ENCODE assay signal across 13 cellular contexts in genomic region chr3:129005526-129006303, GRCh38. TPM values are rescaled to one million over a fixed set of nuclear protein-coding genes. Genes with fewer than 3 reads are reported as not detected.
DNase-seq lines count a peak whose midpoint lies in the region; ATAC-seq and TF ChIP-seq lines count a peak whose summit lies in the region.
"Had no signal": no experiment of that assay in that cellular context is flagged by ENCODE, and none has a peak within 500 bp of the region (broad histone marks: within the 10 kb centered on the region; RNA-seq: fewer than 3 reads in every experiment).

No MANE protein-coding gene starts in this region.

- no peak overlapping the region for H3K4me3 Mint-ChIP-seq in activated naive CD4-positive, alpha-beta T cell treated with anti-CD3 and anti-CD28 coated beads, Interleukin-2, amount 50 U/mL, for 24 hours
- H3K4me3 Mint-ChIP-seq: stimulated activated naive CD8-positive, alpha-beta T cell treated with anti-CD3 and anti-CD28 coated beads, Interleukin-15, Interleukin-2, amounts not matched to agents 100 ng/mL and 50 ng/mL, for 24 hours had no signal

- 95% methylated on average over 4 of the region's 4 CpGs for WGBS in right cardiac atrium
- 87 to 90% methylated on average over 4 of the region's 4 CpGs for WGBS in thyroid gland, 2 donors

- peak overlapping the region; percentile 64 for H3K27ac Mint-ChIP-seq in activated naive CD4-positive, alpha-beta T cell treated with anti-CD3 and anti-CD28 coated beads, Interleukin-2, amount 50 U/mL, for 24 hours
- H3K27ac Mint-ChIP-seq: IgD-negative memory B cell; stimulated activated naive CD8-positive, alpha-beta T cell treated with anti-CD3 and anti-CD28 coated beads, Interleukin-15, Interleukin-2, amounts not matched to agents 100 ng/mL and 50 ng/mL, for 24 hours had no signal

- no peak overlapping the region for H3K4me3 ChIP-seq in right cardiac atrium (ENCODE audit: low read length)
- H3K4me3 ChIP-seq in thyroid gland (replicated peaks in 1 of 3): no peak overlapping the region
- no peak overlapping the region for H3K4me3 ChIP-seq in HAP-1

- no peaks in the 10 kb centered on the region for H3K36me3 ChIP-seq in thyroid gland
- no peaks in the 10 kb centered on the region for H3K36me3 ChIP-seq in HAP-1 (replicated peaks)

- H3K36me3 Mint-ChIP-seq in activated naive CD4-positive, alpha-beta T cell treated with anti-CD3 and anti-CD28 coated beads, Interleukin-2, amount 50 U/mL, for 24 hours: peaks cover 2% of the 10 kb centered on the region

- H3K27ac ChIP-seq in right cardiac atrium (ENCODE audit: low read length): peak overlapping the region; percentile 15
- peak overlapping the region in 2 of 3 donors; percentile 1 to 36 for H3K27ac ChIP-seq in thyroid gland

- H3K27me3 Mint-ChIP-seq in activated naive CD4-positive, alpha-beta T cell treated with anti-CD3 and anti-CD28 coated beads, Interleukin-2, amount 50 U/mL, for 24 hours: peaks cover 12% of the 10 kb centered on the region

- TF ChIP-seq CTCF in thyroid gland (IDR thresholded peaks at IDR 0.05): no peak

- TF ChIP-seq POLR2A in thyroid gland (IDR thresholded peaks at IDR 0.05): no peak

- DNase-seq in activated naive CD4-positive, alpha-beta T cell (lab: John Stamatoyannopoulos, UW): no peak
- DNase-seq in RPMI8226: peak; percentile 31
- peak in 2 of 3 donors; percentile 73 to 80 for DNase-seq in right cardiac atrium
- DNase-seq in thyroid gland: peak; percentile 62 to 66
- no peak for DNase-seq in glomerular visceral epithelial cell (ENCODE audit: extremely low spot score)
- no peak for DNase-seq in HAP-1 (ENCODE audit: low spot score in 2 of 2)
- DNase-seq: cortex of kidney had no signal

- peaks cover 35% of the 10 kb centered on the region for H3K4me1 Mint-ChIP-seq in activated naive CD4-positive, alpha-beta T cell treated with anti-CD3 and anti-CD28 coated beads, Interleukin-2, amount 50 U/mL, for 24 hours

- no peaks in the 10 kb centered on the region for H3K9me3 ChIP-seq in right cardiac atrium (ENCODE audit: control insufficient read depth, low read length)
- no peaks in the 10 kb centered on the region for H3K9me3 ChIP-seq in thyroid gland
- H3K9me3 ChIP-seq in HAP-1: no peaks in the 10 kb centered on the region

- H3K4me1 ChIP-seq in right cardiac atrium (ENCODE audit: control insufficient read depth, insufficient read depth, low read length) (no peaks in the 10 kb centered on the region), thyroid gland (peaks cover 15 to 38% of the 10 kb centered on the region in 2 donors), HAP-1 (no peaks in the 10 kb centered on the region)

- no peaks in the 10 kb centered on the region for H3K9me3 Mint-ChIP-seq in activated naive CD4-positive, alpha-beta T cell treated with anti-CD3 and anti-CD28 coated beads, Interleukin-2, amount 50 U/mL, for 24 hours
- H3K9me3 Mint-ChIP-seq: stimulated activated naive CD8-positive, alpha-beta T cell treated with anti-CD3 and anti-CD28 coated beads, Interleukin-15, Interleukin-2, amounts not matched to agents 100 ng/mL and 50 ng/mL, for 24 hours had no signal

- in situ Hi-C loops in HAP-1 (cut with MboI; ENCODE audit: low sequenced_read_pairs): no loop called here

- H3K27me3 ChIP-seq in right cardiac atrium (ENCODE audit: control insufficient read depth, insufficient read depth) (no peaks in the 10 kb centered on the region), thyroid gland (no peaks in the 10 kb centered on the region), HAP-1 (ENCODE audit: low read depth) (peaks cover 28% of the 10 kb centered on the region)

- peak in 1 of 2 donors; percentile 47 for ATAC-seq in right cardiac atrium
- no peak for ATAC-seq in GM18498 (IDR thresholded peaks at IDR 0.05; ENCODE audit: unreplicated experiment)

- intact Hi-C loops in right cardiac atrium (cut with DNase I): no loop called here
- intact Hi-C loops in thyroid gland (cut with DNase I): no loop called here

RNA-seq across cellular contexts. Expression of gene EFCC1, which starts 4.6 kb away (rescaled TPM):
- total RNA-seq in right cardiac atrium (1 to 10 TPM in 2 of 4 donors, under 1 TPM in 2; 0.69 to 1.2 (median 0.94) TPM), thyroid gland (10 to 100 TPM in 2 of 4 donors, 1 to 10 TPM in 2; 3.6 to 16.8 (median 9.9) TPM)
- polyA plus RNA-seq in right cardiac atrium: 1.2 TPM
- polyA plus RNA-seq: IgD-negative memory B cell, keratinocyte had no signal

RNA-seq across cellular contexts. Expression of gene CFAP92, which starts 11.8 kb away (rescaled TPM):
- 1 to 10 TPM in 1 of 4 donors, under 1 TPM in 3; 0.06 to 1.0 (median 0.63) TPM for total RNA-seq in right cardiac atrium
- 0.11 TPM for polyA plus RNA-seq in right cardiac atrium
- total RNA-seq in thyroid gland: 1 to 10 TPM in 1 of 4 donors, under 1 TPM in 3; 0.40 to 2.5 (median 0.57) TPM
- polyA plus RNA-seq: IgD-negative memory B cell had no signal

RNA-seq across cellular contexts. Expression of gene GP9, which starts 54.9 kb away (rescaled TPM):
- total RNA-seq in right cardiac atrium (not detected), thyroid gland (not detected)
- polyA plus RNA-seq in right cardiac atrium: not detected
- total RNA-seq: skeletal muscle tissue had no signal
- polyA plus RNA-seq: keratinocyte had no signal

Comparison
In these comparisons a context has a peak if more than half of its experiments do, and no peak if none do; other contexts are left out.
1. DNase-seq: peak in RPMI8226 (single experiment), right cardiac atrium (2 of 3) and thyroid gland (2 of 2); none in activated naive CD4-positive, alpha-beta T cell (0 of 4), glomerular visceral epithelial cell (single experiment) and HAP-1 (0 of 2).